ENCODE assay signal across 1 cellular context in the genomic region with DNA sequence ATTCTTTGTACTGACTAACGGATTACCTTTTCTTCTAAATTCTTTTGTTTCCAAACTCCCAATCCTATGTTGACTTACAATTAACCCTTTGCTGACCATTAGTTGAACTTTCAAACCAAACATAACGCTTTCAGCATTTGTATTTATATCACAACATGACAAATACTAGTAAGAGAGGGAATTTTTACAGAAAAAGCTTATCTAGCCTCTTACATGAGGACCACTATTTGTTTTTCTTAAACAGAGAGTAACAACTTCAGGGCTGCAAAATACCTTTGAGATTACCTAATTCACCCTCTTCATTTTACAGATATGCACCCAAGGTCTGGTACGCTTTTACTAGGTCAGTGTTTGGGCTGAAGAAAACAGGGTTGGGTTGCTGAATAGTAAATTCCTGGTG.
TF ChIP-seq lines count a peak whose summit lies in the region.

No MANE protein-coding gene starts in this region.

TF ChIP-seq in WTC11, 78 proteins besides CTCF, POLR2A, EP300 and RAD21 (continued from another document):
- TF ChIP-seq ZSCAN18 (CRISPR knock-in tag; IDR thresholded peaks at IDR 0.05) (no peak), FOXK1 (CRISPR knock-in tag; IDR thresholded peaks at IDR 0.05) (no peak)
TF ChIP-seq in WTC11: peak in this region for 0.
